Comparison of ENCODE assay signal across 12 cellular contexts in genomic region chr17:66944365-66945203, GRCh38. TPM values are rescaled to one million over a fixed set of nuclear protein-coding genes. Genes with fewer than 3 reads are reported as not detected.
DNase-seq lines count a peak whose midpoint lies in the region; ATAC-seq, FAIRE-seq and TF ChIP-seq lines count a peak whose summit lies in the region.
"Had no signal": no experiment of that assay in that cellular context is flagged by ENCODE, and none has a peak within 500 bp of the region (broad histone marks: within the 10 kb centered on the region; RNA-seq: fewer than 3 reads in every experiment).

No MANE protein-coding gene starts in this region.

- H3K4me3 ChIP-seq in A549 (no peak overlapping the region), HEK293 (ENCODE audit: low read depth, low read length) (no peak overlapping the region), mesodermal cell (ENCODE audit: extremely low read depth, insufficient read depth, low read length, poor library complexity, severe bottlenecking) (no peak overlapping the region)

- H3K4me1 ChIP-seq in A549 (peaks cover 15% of the 10 kb centered on the region), HEK293 (ENCODE audit: control insufficient read depth, insufficient read depth, low read length) (no peaks in the 10 kb centered on the region), mesodermal cell (ENCODE audit: control insufficient read depth, insufficient read depth, low read length, poor library complexity, severe bottlenecking) (peaks cover 32% of the 10 kb centered on the region)

- TF ChIP-seq RAD21 in A549 (conservative IDR thresholded peaks at IDR 0.05 in 1 of 2, IDR thresholded peaks at IDR 0.05 in 1 of 2): no peak

- peak overlapping the region in 1 of 2 experiments; percentile 47; a peak in 3 of 6 replicates for H3K27ac ChIP-seq in A549
- H3K27ac ChIP-seq in HEK293 (ENCODE audit: extremely low read depth, low read depth, low read length): no peak overlapping the region
- peak overlapping the region; percentile 91 for H3K27ac ChIP-seq in mesodermal cell (ENCODE audit: low read depth, low read length, severe bottlenecking)

- H3K4me2 ChIP-seq in A549: 0 out of 3 replicates have a peak overlapping the region, but pooled peaks have one; percentile 17

- POLR2A ChIA-PET in A549 (lab: Yijun Ruan, JAX) (no interaction called here), HEK293 (lab: Yijun Ruan, JAX) (interaction anchor here (0.6 kb wide), 1 partner anchor 1822 kb away, joined by 3 read pairs; no protein-coding TSS in a partner anchor)

- TF ChIP-seq CTCF in A549 (IDR thresholded peaks at IDR 0.05) (no peak), HEK293 (tag by site-specific recombination; IDR thresholded peaks at IDR 0.05) (no peak)

- TF ChIP-seq EP300 in A549 (IDR thresholded peaks at IDR 0.05): no peak

- CTCF ChIA-PET in A549 (lab: Yijun Ruan, JAX): interaction anchor here (0.6 to 1.7 kb wide), 7 partner anchors 8 to 216 kb away, joined by 3 to 4 read pairs (median 3); no protein-coding TSS in a partner anchor
- CTCF ChIA-PET in HEK293 (lab: Yijun Ruan, JAX): interaction anchor here (0.8 kb wide), 1 partner anchor 400 kb away, joined by 4 read pairs; no protein-coding TSS in a partner anchor

- ATAC-seq in A549 (peak in 1 of 2 experiments; percentile 29; a peak in 3 of 6 replicates), HG03442 (IDR thresholded peaks at IDR 0.05; ENCODE audit: unreplicated experiment) (no peak)

- FAIRE-seq in A549 (lab: Jason Lieb, UNC): no peak

- WGBS in A549 (ENCODE audit: missing lambda C conversion rate): 55% methylated on average over 16 of the region's 16 CpGs
- 53 to 58% methylated on average over 12 to 15 of the region's 16 CpGs for WGBS in mesodermal cell (ENCODE audit: insufficient coverage in 2 of 2), 2 experiments

- H3K36me3 ChIP-seq in HEK293 (ENCODE audit: control insufficient read depth in 2 of 2, insufficient read depth in 1 of 2, low read length in 2 of 2): no peaks in the 10 kb centered on the region
- no peaks in the 10 kb centered on the region for H3K36me3 ChIP-seq in mesodermal cell (ENCODE audit: control insufficient read depth, insufficient read depth, low read length)

- DNase-seq in A549 (ENCODE audit: low read depth in 1 of 2, low spot score in 1 of 2) (no peak), astrocyte of the hippocampus (ENCODE audit: low read depth, low spot score) (peak; percentile 66), HuH-7 (ENCODE audit: low spot score) (no peak), superior temporal gyrus (ENCODE audit: extremely low spot score) (no peak), putamen (ENCODE audit: low spot score) (no peak)
- DNase-seq: activated CD4-positive, alpha-beta T cell treated with anti-CD3 and anti-CD28 coated beads for 4 hours; erythroblast; NCI-H1694; stimulated activated CD4-positive, alpha-beta T cell treated with anti-CD3 and anti-CD28 coated beads, Interleukin-15, amount 100 ng/mL, for 24 hours had no signal

- no peak for TF ChIP-seq POLR2A in A549 (IDR thresholded peaks at IDR 0.05; ENCODE audit: low read length)

- H3K9me3 ChIP-seq in A549: 0 out of 3 replicates have a peak, but pooled peaks cover 2% of the 10 kb centered on the region
- no peaks in the 10 kb centered on the region for H3K9me3 ChIP-seq in HEK293 (ENCODE audit: control insufficient read depth, insufficient read depth, low read depth, low read length)
- peaks cover 2% of the 10 kb centered on the region for H3K9me3 ChIP-seq in mesodermal cell (ENCODE audit: control insufficient read depth, low read length)

TF ChIP-seq in A549, 52 proteins besides CTCF, POLR2A, EP300 and RAD21 (continues in another document):
- no peak for TF ChIP-seq FOXS1 (CRISPR knock-in tag; IDR thresholded peaks at IDR 0.05)
- TF ChIP-seq, protein P1, sequence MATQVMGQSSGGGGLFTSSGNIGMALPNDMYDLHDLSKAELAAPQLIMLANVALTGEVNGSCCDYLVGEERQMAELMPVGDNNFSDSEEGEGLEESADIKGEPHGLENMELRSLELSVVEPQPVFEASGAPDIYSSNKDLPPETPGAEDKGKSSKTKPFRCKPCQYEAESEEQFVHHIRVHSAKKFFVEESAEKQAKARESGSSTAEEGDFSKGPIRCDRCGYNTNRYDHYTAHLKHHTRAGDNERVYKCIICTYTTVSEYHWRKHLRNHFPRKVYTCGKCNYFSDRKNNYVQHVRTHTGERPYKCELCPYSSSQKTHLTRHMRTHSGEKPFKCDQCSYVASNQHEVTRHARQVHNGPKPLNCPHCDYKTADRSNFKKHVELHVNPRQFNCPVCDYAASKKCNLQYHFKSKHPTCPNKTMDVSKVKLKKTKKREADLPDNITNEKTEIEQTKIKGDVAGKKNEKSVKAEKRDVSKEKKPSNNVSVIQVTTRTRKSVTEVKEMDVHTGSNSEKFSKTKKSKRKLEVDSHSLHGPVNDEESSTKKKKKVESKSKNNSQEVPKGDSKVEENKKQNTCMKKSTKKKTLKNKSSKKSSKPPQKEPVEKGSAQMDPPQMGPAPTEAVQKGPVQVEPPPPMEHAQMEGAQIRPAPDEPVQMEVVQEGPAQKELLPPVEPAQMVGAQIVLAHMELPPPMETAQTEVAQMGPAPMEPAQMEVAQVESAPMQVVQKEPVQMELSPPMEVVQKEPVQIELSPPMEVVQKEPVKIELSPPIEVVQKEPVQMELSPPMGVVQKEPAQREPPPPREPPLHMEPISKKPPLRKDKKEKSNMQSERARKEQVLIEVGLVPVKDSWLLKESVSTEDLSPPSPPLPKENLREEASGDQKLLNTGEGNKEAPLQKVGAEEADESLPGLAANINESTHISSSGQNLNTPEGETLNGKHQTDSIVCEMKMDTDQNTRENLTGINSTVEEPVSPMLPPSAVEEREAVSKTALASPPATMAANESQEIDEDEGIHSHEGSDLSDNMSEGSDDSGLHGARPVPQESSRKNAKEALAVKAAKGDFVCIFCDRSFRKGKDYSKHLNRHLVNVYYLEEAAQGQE (IDR thresholded peaks at IDR 0.05): no peak
- no peak for TF ChIP-seq BHLHE40 (IDR thresholded peaks at IDR 0.05; ENCODE audit: low read depth, low read length)
- no peak for TF ChIP-seq RARB (CRISPR knock-in tag; IDR thresholded peaks at IDR 0.05)
- TF ChIP-seq RCOR1 (IDR thresholded peaks at IDR 0.05; ENCODE audit: low read depth, low read length): no peak
- TF ChIP-seq HDAC2 (IDR thresholded peaks at IDR 0.05): no peak
- TF ChIP-seq HOXB5 (CRISPR knock-in tag; IDR thresholded peaks at IDR 0.05): no peak
- TF ChIP-seq CBX2 (IDR thresholded peaks at IDR 0.05; ENCODE audit: borderline replicate concordance, low read depth): no peak
- no peak for TF ChIP-seq MYC (IDR thresholded peaks at IDR 0.05; ENCODE audit: borderline replicate concordance, low read length)
- no peak for TF ChIP-seq ZNF302 (CRISPR knock-in tag; IDR thresholded peaks at IDR 0.05)
- TF ChIP-seq HES2 (IDR thresholded peaks at IDR 0.05): no peak

TF ChIP-seq in HEK293, 187 proteins besides CTCF, POLR2A, EP300 and RAD21:
- TF ChIP-seq GLIS1 (tag by site-specific recombination; IDR thresholded peaks at IDR 0.05): peak; percentile 48
- TF ChIP-seq ZNF341 (tag by site-specific recombination; IDR thresholded peaks at IDR 0.05; ENCODE audit: low read depth): 0 out of 2 replicates have a peak, but pooled peaks have one; percentile 15
- no peak for TF ChIP-seq ZNF48 (tag by site-specific recombination; IDR thresholded peaks at IDR 0.05)
- TF ChIP-seq ZNF549 (tag by site-specific recombination; IDR thresholded peaks at IDR 0.05): no peak

RNA-seq across cellular contexts. Expression of gene CACNG4, which starts 19.9 kb away (rescaled TPM):
- polyA plus RNA-seq in A549 (2011; rRNA removed) (6.2 and 6.9 TPM in 2 replicates), A549 (2017; fragmentation: RNase III; extraction: RNeasy Plus Mini Kit Qiagen cat#74134 plus additional on column Dnase treatment) (9.8 to 10.4 TPM (median 10.2 TPM) in 3 replicates)
- 12.9 and 18.2 TPM in 2 replicates for polyA plus RNA-seq in A549 (2012; cell fraction: cytosol; rRNA removed)
- 13.3 and 13.6 TPM in 2 replicates for polyA plus RNA-seq in A549 (2012; cell fraction: nucleus; rRNA removed)
- polyA minus RNA-seq in A549 (2011; rRNA and poly(A)+ RNA removed): 4.2 and 5.7 TPM in 2 replicates
- polyA plus RNA-seq in mesodermal cell (2013, experiment 1 of 2): 10.2 TPM
- 9.3 TPM for polyA plus RNA-seq in mesodermal cell (2013, experiment 2 of 2)
